In the genomic region with DNA sequence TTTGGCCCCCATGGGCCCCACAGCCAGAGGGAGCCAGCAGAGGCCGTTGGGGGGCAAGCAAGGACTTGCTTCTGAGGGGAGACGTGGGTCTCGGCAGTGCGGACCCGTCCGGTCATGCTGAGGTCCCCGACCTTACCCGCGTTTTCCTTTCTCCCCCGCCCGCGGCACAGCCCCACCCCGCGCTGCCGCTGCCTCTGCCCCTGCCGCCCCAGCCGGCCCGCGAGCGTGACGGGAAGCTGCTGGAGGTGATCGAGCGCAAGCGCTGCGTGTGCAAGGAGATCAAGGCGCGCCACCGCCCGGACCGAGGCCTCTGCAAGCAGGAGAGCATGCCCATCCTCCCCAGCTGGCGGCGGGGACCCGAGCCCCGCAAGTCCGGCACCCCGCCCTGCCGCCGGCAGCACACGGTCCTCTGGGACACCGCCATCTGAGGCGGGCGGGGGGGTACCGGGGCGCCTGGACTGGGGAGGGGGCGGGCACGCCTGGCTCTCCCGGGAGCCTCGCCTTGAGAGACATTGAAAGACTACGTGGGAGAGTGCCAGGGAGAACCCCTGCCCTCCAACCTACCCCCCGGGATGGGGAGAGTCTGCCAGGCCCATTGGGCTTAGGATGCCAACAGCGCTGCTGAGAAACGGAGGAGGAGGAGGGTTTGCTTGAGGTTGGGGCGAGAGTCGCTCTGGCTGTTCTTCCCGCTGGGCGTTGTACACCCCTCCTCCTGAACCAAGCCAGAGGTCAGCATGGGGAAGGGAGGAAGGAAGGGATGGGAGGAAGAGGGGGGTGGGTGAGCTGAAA, we compare ENCODE assay signal across 9 cellular contexts. TPM values are rescaled to one million over a fixed set of nuclear protein-coding genes. Genes with fewer than 3 reads are reported as not detected.
DNase-seq lines count a peak whose midpoint lies in the region; ATAC-seq and TF ChIP-seq lines count a peak whose summit lies in the region.
"Had no signal": no experiment of that assay in that cellular context is flagged by ENCODE, and none has a peak within 500 bp of the region (broad histone marks: within the 10 kb centered on the region; RNA-seq: fewer than 3 reads in every experiment).

No MANE protein-coding gene starts in this region.

- CTCF ChIA-PET in activated CD8-positive, alpha-beta T cell treated with anti-CD3 and anti-CD28 coated beads, Interleukin-2, amount 10 ng/mL, durations not matched to agents 7 days and 5 days (lab: Charles Lee) = interaction anchor here (0.8 to 3.6 kb wide), 7 partner anchors 11 to 212 kb away, joined by 3 to 19 read pairs (median 4); a partner anchor contains a TSS

- ATAC-seq in activated CD8-positive, alpha-beta T cell treated with anti-CD3 and anti-CD28 coated beads, Interleukin-2, amount 10 ng/mL, durations not matched to agents 7 days and 5 days = peak; percentile 84
- ATAC-seq in GM21825 (IDR thresholded peaks at IDR 0.05; ENCODE audit: unreplicated experiment) (no peak), GM21515 (IDR thresholded peaks at IDR 0.05; ENCODE audit: unreplicated experiment) (no peak)

- peak overlapping the region; percentile 48 for H3K4me3 Mint-ChIP-seq in activated CD8-positive, alpha-beta T cell treated with anti-CD3 and anti-CD28 coated beads, Interleukin-2, amount 10 ng/mL, durations not matched to agents 7 days and 5 days
- H3K4me3 Mint-ChIP-seq in nephron = peak overlapping the region in 2 of 3 experiments; percentile 70 to 72
- peak overlapping the region; percentile 63 for H3K4me3 Mint-ChIP-seq in type B pancreatic cell

- no peaks in the 10 kb centered on the region for H3K36me3 Mint-ChIP-seq in activated CD8-positive, alpha-beta T cell treated with anti-CD3 and anti-CD28 coated beads, Interleukin-2, amount 10 ng/mL, durations not matched to agents 7 days and 5 days (ENCODE audit: low read depth)
- H3K36me3 Mint-ChIP-seq in nephron (ENCODE audit: low read depth) = peaks cover 19% of the 10 kb centered on the region
- no peaks in the 10 kb centered on the region for H3K36me3 Mint-ChIP-seq in type B pancreatic cell

- peak overlapping the region; percentile 43 for H3K27ac Mint-ChIP-seq in activated CD8-positive, alpha-beta T cell treated with anti-CD3 and anti-CD28 coated beads, Interleukin-2, amount 10 ng/mL, durations not matched to agents 7 days and 5 days
- H3K27ac Mint-ChIP-seq in nephron = peak overlapping the region in 1 of 3 experiments; percentile 48
- peak overlapping the region; percentile 51 for H3K27ac Mint-ChIP-seq in type B pancreatic cell

- POLR2A ChIA-PET in activated CD8-positive, alpha-beta T cell treated with anti-CD3 and anti-CD28 coated beads, Interleukin-2, amount 10 ng/mL, durations not matched to agents 7 days and 5 days (lab: Charles Lee) = interaction anchor here (0.6 kb wide), 1 partner anchor 67 kb away, joined by 4 read pairs; no protein-coding TSS in a partner anchor

- H3K27me3 Mint-ChIP-seq in activated CD8-positive, alpha-beta T cell treated with anti-CD3 and anti-CD28 coated beads, Interleukin-2, amount 10 ng/mL, durations not matched to agents 7 days and 5 days (ENCODE audit: low read depth) = peaks cover 9% of the 10 kb centered on the region
- H3K27me3 Mint-ChIP-seq in nephron (ENCODE audit: low read depth) (peaks cover 25% of the 10 kb centered on the region), type B pancreatic cell (no peaks in the 10 kb centered on the region)

- DNase-seq in NCI-H2227 (lab: John Stamatoyannopoulos, UW; ENCODE audit: unreplicated experiment) (peak; percentile 19), NCI-H2227 treated with DMSO at 0.1 percent for 48 hours (lab: John Stamatoyannopoulos, UW) (no peak), epithelial cell of esophagus (ENCODE audit: low read depth) (peak; percentile 49), type B pancreatic cell (ENCODE audit: extremely low spot score, unreplicated experiment) (no peak)
- DNase-seq in activated CD8-positive, alpha-beta T cell treated with anti-CD3 and anti-CD28 coated beads, Interleukin-2, amount 10 ng/mL, durations not matched to agents 7 days and 5 days = peak; percentile 73

- peaks cover 14% of the 10 kb centered on the region for H3K4me1 Mint-ChIP-seq in activated CD8-positive, alpha-beta T cell treated with anti-CD3 and anti-CD28 coated beads, Interleukin-2, amount 10 ng/mL, durations not matched to agents 7 days and 5 days (ENCODE audit: low read depth)
- H3K4me1 Mint-ChIP-seq in nephron = peaks cover 18% of the 10 kb centered on the region
- peaks cover 11% of the 10 kb centered on the region for H3K4me1 Mint-ChIP-seq in type B pancreatic cell (ENCODE audit: unreplicated experiment)

- no peak overlapping the region for H3K4me3 ChIP-seq in epithelial cell of esophagus (ENCODE audit: low read length)

- TF ChIP-seq CTCF in epithelial cell of esophagus (IDR thresholded peaks at IDR 0.05; ENCODE audit: insufficient read depth, low read depth, low read length, missing control alignments) (no peak), nephron (IDR thresholded peaks at IDR 0.05; ENCODE audit: unreplicated experiment in 3 of 3) (no peak), type B pancreatic cell (conservative IDR thresholded peaks at IDR 0.05) (peak; percentile 20)

- no peaks in the 10 kb centered on the region for H3K9me3 Mint-ChIP-seq in activated CD8-positive, alpha-beta T cell treated with anti-CD3 and anti-CD28 coated beads, Interleukin-2, amount 10 ng/mL, durations not matched to agents 7 days and 5 days (ENCODE audit: insufficient read depth)
- H3K9me3 Mint-ChIP-seq in nephron (no peaks in the 10 kb centered on the region), type B pancreatic cell (no peaks in the 10 kb centered on the region)

RNA-seq across cellular contexts. Expression of a gene that starts 9.9 kb away (rescaled TPM):
- under 1 TPM in 1 of 2 experiments, not detected in 1; 0.23 TPM for total RNA-seq in activated CD8-positive, alpha-beta T cell treated with anti-CD3 and anti-CD28 coated beads, Interleukin-2, amount 10 ng/mL, durations not matched to agents 7 days and 5 days
- 2.1 and 6.3 TPM in 2 replicates for total RNA-seq in type B pancreatic cell (ENCODE audit: low replicate concordance)
- total RNA-seq: T-helper 2 cell treated with Interferon-gamma antibody and Interleukin-4, amounts not matched to agents 100 ng/mL and 5 ng/mL, for 36 hours had no signal

RNA-seq across cellular contexts. Expression of a gene that starts 14.7 kb away (rescaled TPM):
- total RNA-seq in activated CD8-positive, alpha-beta T cell treated with anti-CD3 and anti-CD28 coated beads, Interleukin-2, amount 10 ng/mL, durations not matched to agents 7 days and 5 days = 100 to 1,000 TPM; 129 to 132 TPM
- 45.3 and 57.6 TPM in 2 replicates for total RNA-seq in type B pancreatic cell (ENCODE audit: low replicate concordance)

RNA-seq across cellular contexts. Expression of a gene that starts 29.6 kb away (rescaled TPM):
- total RNA-seq in activated CD8-positive, alpha-beta T cell treated with anti-CD3 and anti-CD28 coated beads, Interleukin-2, amount 10 ng/mL, durations not matched to agents 7 days and 5 days = 1 to 10 TPM; 2.7 to 3.6 TPM
- total RNA-seq in type B pancreatic cell (ENCODE audit: low replicate concordance) = 1.4 and 2.8 TPM in 2 replicates

RNA-seq across cellular contexts. Expression of a gene that starts 45.3 kb away (rescaled TPM):
- total RNA-seq in activated CD8-positive, alpha-beta T cell treated with anti-CD3 and anti-CD28 coated beads, Interleukin-2, amount 10 ng/mL, durations not matched to agents 7 days and 5 days = 10 to 100 TPM; 43.0 to 46.0 TPM
- 16.3 and 21.0 TPM in 2 replicates for total RNA-seq in type B pancreatic cell (ENCODE audit: low replicate concordance)

RNA-seq across cellular contexts. Expression of a gene that starts 57.4 kb away (rescaled TPM):
- total RNA-seq in activated CD8-positive, alpha-beta T cell treated with anti-CD3 and anti-CD28 coated beads, Interleukin-2, amount 10 ng/mL, durations not matched to agents 7 days and 5 days = 10 to 100 TPM; 84.0 to 90.1 TPM
- total RNA-seq in type B pancreatic cell (ENCODE audit: low replicate concordance) = 31.4 and 33.8 TPM in 2 replicates

Comparison
In these comparisons a context has a peak if more than half of its experiments do, and no peak if none do; other contexts are left out.
1. DNase-seq: peak in NCI-H2227 (single experiment), activated CD8-positive, alpha-beta T cell treated with anti-CD3 and anti-CD28 coated beads, Interleukin-2, amount 10 ng/mL, durations not matched to agents 7 days and 5 days (single experiment) and epithelial cell of esophagus (single experiment); none in NCI-H2227 treated with DMSO at 0.1 percent for 48 hours (single experiment) and type B pancreatic cell (single experiment).
2. Peak in every context shown above with its lines, with median percentiles within 50 percentile points of each other: H3K4me3 Mint-ChIP-seq.